ENCODE assay signal across 18 cellular contexts in the genomic region with DNA sequence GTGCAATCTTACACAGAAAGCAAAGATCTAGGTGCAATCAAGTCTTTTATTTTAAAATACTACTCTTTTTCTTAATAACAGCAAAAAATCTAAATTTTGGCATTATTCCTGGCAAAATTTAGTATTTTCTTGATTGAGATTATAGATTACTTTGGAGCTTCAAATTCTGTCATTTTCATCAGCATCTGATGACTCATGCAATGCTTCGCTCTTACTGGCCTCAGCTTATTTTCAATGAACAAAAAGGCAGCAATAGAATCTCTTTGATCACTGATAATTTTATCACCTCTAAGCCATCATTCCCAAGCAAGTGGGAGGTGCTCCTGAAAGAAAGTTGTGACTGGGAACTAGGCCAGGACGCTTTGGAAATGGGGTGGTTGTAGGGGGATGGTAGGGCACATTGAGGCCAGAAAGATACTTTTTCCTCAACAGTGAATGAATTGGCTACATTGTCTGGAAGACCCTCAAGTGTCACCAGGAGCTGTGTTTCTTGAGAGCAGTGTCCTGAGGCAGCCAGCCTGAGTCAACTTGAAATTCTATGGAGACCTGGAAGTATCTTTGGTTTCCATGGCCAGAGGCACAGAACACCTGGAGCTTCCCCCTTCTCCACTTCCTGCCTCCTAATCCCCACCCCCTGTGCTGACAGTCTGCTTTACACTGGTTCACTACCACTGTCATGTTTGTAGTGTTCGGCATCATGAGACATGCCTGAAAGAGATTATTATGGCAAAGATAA.
"Had no signal": no experiment of that assay in that cellular context is flagged by ENCODE, and none has a peak within 500 bp of the region (broad histone marks: within the 10 kb centered on the region; RNA-seq: fewer than 3 reads in every experiment).

No MANE protein-coding gene starts in this region.

- H3K27ac ChIP-seq: coronary artery, gastrocnemius medialis, heart right ventricle, psoas muscle, spleen, tibial artery, upper lobe of left lung, vagina had no signal

- H3K9me3 Mint-ChIP-seq: natural killer cell treated with Interleukin-12 subunit alpha and Interleukin-12 subunit beta and Interleukin-15 and Interleukin-18, amount 100 ng/mL, for 72 hours; stimulated activated naive CD8-positive, alpha-beta T cell treated with anti-CD3 and anti-CD28 coated beads, Interleukin-15, Interleukin-2, amounts not matched to agents 100 ng/mL and 50 ng/mL, for 24 hours had no signal

- DNase-seq: dorsolateral prefrontal cortex; effector CD8-positive, alpha-beta T cell; gastrocnemius medialis; heart right ventricle; mammary epithelial cell; psoas muscle; retina; spleen; stimulated activated CD4-positive, alpha-beta T cell treated with anti-CD3 and anti-CD28 coated beads, Interleukin-4, amount 100 ng/mL, for 24 hours; tibial artery; upper lobe of left lung had no signal

- H3K4me3 Mint-ChIP-seq: natural killer cell treated with Interleukin-12 subunit alpha and Interleukin-12 subunit beta and Interleukin-15 and Interleukin-18, amount 100 ng/mL, for 72 hours; stimulated activated memory B cell treated with anti-CD40 and anti-IgM and Interleukin-4, amounts not matched to agents 10 μg/mL and 1 μg/mL and 100 μg/mL, for 72 hours; stimulated activated naive CD8-positive, alpha-beta T cell treated with anti-CD3 and anti-CD28 coated beads, Interleukin-15, Interleukin-2, amounts not matched to agents 100 ng/mL and 50 ng/mL, for 24 hours had no signal

- FAIRE-seq: islet of Langerhans had no signal

- H3K27ac Mint-ChIP-seq: natural killer cell treated with Interleukin-12 subunit alpha and Interleukin-12 subunit beta and Interleukin-15 and Interleukin-18, amount 100 ng/mL, for 72 hours; stimulated activated memory B cell treated with anti-CD40 and anti-IgM and Interleukin-4, amounts not matched to agents 10 μg/mL and 1 μg/mL and 100 μg/mL, for 72 hours; stimulated activated naive CD8-positive, alpha-beta T cell treated with anti-CD3 and anti-CD28 coated beads, Interleukin-15, Interleukin-2, amounts not matched to agents 100 ng/mL and 50 ng/mL, for 24 hours had no signal

- H3K4me1 ChIP-seq: psoas muscle, spleen, upper lobe of left lung, vagina had no signal

- H3K27me3 ChIP-seq: dorsolateral prefrontal cortex, gastrocnemius medialis, spleen, tibial artery, upper lobe of left lung, vagina had no signal

- H3K36me3 ChIP-seq: gastrocnemius medialis, heart right ventricle, spleen, tibial artery, upper lobe of left lung, vagina had no signal

- ATAC-seq: gastrocnemius medialis; sciatic nerve; stimulated activated memory B cell treated with anti-CD40 and anti-IgM and Interleukin-4, amounts not matched to agents 10 μg/mL and 1 μg/mL and 100 μg/mL, for 72 hours had no signal

- H3K4me3 ChIP-seq: coronary artery, dorsolateral prefrontal cortex, gastrocnemius medialis, heart right ventricle, psoas muscle, spleen, tibial artery, upper lobe of left lung, vagina had no signal

- H3K36me3 Mint-ChIP-seq: natural killer cell treated with Interleukin-12 subunit alpha and Interleukin-12 subunit beta and Interleukin-15 and Interleukin-18, amount 100 ng/mL, for 72 hours had no signal

- H3K9me3 ChIP-seq: gastrocnemius medialis, heart right ventricle, psoas muscle, spleen, tibial artery, upper lobe of left lung, vagina had no signal
